Comparison of ENCODE assay signal across 9 cellular contexts in the genomic region with DNA sequence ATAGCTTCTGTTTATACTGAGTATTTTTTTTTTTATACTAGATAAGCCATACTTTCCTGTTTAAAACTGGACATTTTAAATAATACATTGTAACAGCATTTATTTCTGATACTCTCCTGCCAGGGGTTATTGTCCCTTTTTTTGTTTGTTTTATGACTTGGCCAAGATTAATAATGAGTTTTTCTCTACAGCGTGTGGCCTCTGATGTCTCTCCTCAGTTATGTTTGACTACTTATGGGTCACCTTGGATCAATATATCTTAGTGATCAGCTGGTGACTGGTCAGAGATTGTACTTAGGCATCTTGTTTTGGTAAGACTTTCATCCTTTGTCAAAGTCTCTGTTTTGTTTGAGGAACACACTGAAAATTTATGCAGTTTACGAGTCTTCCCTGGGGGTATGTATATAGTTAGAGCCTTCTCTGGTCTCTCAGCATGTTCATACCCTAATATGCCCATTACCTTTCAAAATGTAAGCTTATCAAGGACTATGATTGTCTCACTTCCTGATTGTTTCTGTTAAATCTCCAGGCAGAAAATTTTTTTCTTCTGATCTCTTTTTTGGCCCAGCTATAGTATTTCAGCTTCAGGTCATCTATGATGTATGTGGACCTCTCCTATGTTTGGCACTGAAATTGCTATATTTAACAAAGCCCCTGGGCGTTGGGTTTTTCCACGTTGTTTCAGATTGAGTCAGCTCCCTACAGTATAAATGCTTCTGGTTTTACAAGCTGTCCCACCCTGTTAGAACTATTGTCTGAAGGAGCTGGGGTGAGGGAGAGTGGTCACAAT.
DNase-seq lines count a peak whose midpoint lies in the region; ATAC-seq, FAIRE-seq and TF ChIP-seq lines count a peak whose summit lies in the region.
"Had no signal": no experiment of that assay in that cellular context is flagged by ENCODE, and none has a peak within 500 bp of the region (broad histone marks: within the 10 kb centered on the region; RNA-seq: fewer than 3 reads in every experiment).

No MANE protein-coding gene starts in this region.

- FAIRE-seq in GM12892 (lab: Jason Lieb, UNC): peak; percentile 86

- TF ChIP-seq POLR2A in GM12892 (IDR thresholded peaks at IDR 0.05; ENCODE audit: low read depth, low read length): peak; percentile 24; the same call in 1 of the 2 replicates

- ATAC-seq in GM21717 (IDR thresholded peaks at IDR 0.05; ENCODE audit: unreplicated experiment) (peak; percentile 86), esophagus mucosa (peak; percentile 57)

- no peak for DNase-seq in GM12892 (ENCODE audit: insufficient read length)
- DNase-seq in HS-27A (ENCODE audit: low read depth): peak; percentile 2
- no peak for DNase-seq in NK-92 treated with Interleukin-12 subunit alpha and Interleukin-12 subunit beta, amount 100 ng/mL, for 24 hours (lab: John Stamatoyannopoulos, UW)
- DNase-seq in NCI-H2029 (lab: John Stamatoyannopoulos, UW): no peak
- DNase-seq in superior temporal gyrus (ENCODE audit: extremely low spot score): no peak
- DNase-seq in medulla oblongata (ENCODE audit: extremely low spot score): no peak
- DNase-seq: GDM1 had no signal
